In genomic region chr4:69832326-69833030, GRCh38 we compare ENCODE assay signal across 1 cellular context.
TF ChIP-seq lines count a peak whose summit lies in the region.

No MANE protein-coding gene starts in this region.

TF ChIP-seq in GM12878, 131 proteins besides CTCF, POLR2A, EP300 and RAD21 (continued from another document):
- TF ChIP-seq ZBTB4 (CRISPR knock-in tag; IDR thresholded peaks at IDR 0.05) (no peak), NR2C1 (IDR thresholded peaks at IDR 0.05) (peak; percentile 43; the same call in 1 of the 2 replicates)
